ENCODE assay signal across 14 cellular contexts in the genomic region with DNA sequence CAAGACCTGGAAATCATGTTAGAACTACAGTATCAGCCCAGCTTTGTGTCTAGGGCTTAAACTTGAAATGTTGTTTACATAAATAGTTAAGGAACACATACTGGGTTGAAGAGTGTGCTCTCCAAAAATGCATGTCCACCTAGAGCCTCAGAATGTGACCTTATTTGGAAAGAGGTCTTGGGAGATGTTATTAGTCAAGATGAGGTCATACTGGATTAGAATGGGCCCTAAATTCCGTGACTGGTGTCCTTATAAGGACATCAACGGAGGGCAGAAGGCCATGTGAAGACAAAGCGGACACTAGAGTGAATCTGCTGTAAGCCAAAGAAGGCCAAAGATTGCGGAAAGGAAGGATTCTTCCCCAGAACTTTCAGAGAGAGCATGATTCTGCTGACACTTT.
DNase-seq lines count a peak whose midpoint lies in the region; ATAC-seq, FAIRE-seq and TF ChIP-seq lines count a peak whose summit lies in the region.
"Had no signal": no experiment of that assay in that cellular context is flagged by ENCODE, and none has a peak within 500 bp of the region (broad histone marks: within the 10 kb centered on the region; RNA-seq: fewer than 3 reads in every experiment).

No MANE protein-coding gene starts in this region.

- H3K27ac Mint-ChIP-seq in activated T-helper 17 cell treated with anti-CD3 and anti-CD28 coated beads, Interleukin-2, amount 50 U/mL, for 72 hours: no peak overlapping the region
- H3K27ac Mint-ChIP-seq: CD4-positive, alpha-beta T cell had no signal

- intact Hi-C loops in esophagus squamous epithelium (cut with DNase I): loop anchor here (5.0 kb wide), 1 partner anchor 232 kb away; no protein-coding TSS in a partner anchor

- H3K4me1 ChIP-seq in esophagus squamous epithelium (peaks cover 0 to 8% (median 0%) of the 10 kb centered on the region in 3 donors), osteoblast (ENCODE audit: insufficient read depth, low read length) (peaks cover 13% of the 10 kb centered on the region)
- H3K4me1 ChIP-seq: psoas muscle had no signal

- H4K20me1 ChIP-seq in osteoblast (ENCODE audit: insufficient read depth, low read length): no peaks in the 10 kb centered on the region

- peaks cover 5% of the 10 kb centered on the region for H3K4me1 Mint-ChIP-seq in activated T-helper 17 cell treated with anti-CD3 and anti-CD28 coated beads, Interleukin-2, amount 50 U/mL, for 72 hours

- no peak overlapping the region for H3K4me2 ChIP-seq in osteoblast (ENCODE audit: insufficient read depth, low read length)

- TF ChIP-seq CTCF in esophagus squamous epithelium (IDR thresholded peaks at IDR 0.05) (no peak), osteoblast (IDR thresholded peaks at IDR 0.05; ENCODE audit: extremely low read depth, low read depth, low read length) (no peak)

- H3K79me2 ChIP-seq in osteoblast (ENCODE audit: insufficient read depth, low read length): no peaks in the 10 kb centered on the region

- no peak for TF ChIP-seq POLR2A in esophagus squamous epithelium (IDR thresholded peaks at IDR 0.05)

- H3K27ac ChIP-seq in esophagus squamous epithelium (peak overlapping the region in 3 of 4 donors; percentile 9 to 51 (median 11)), osteoblast (ENCODE audit: low read depth, low read length) (peak overlapping the region; percentile 43)
- H3K27ac ChIP-seq: psoas muscle had no signal

- H3K36me3 ChIP-seq in esophagus squamous epithelium: no peaks in the 10 kb centered on the region
- H3K36me3 ChIP-seq in osteoblast (ENCODE audit: insufficient read depth, low read length): no peaks in the 10 kb centered on the region
- H3K36me3 ChIP-seq: MG63 had no signal

- H3K27me3 Mint-ChIP-seq in activated T-helper 17 cell treated with anti-CD3 and anti-CD28 coated beads, Interleukin-2, amount 50 U/mL, for 72 hours: no peaks in the 10 kb centered on the region
- H3K27me3 Mint-ChIP-seq: CD4-positive, alpha-beta T cell had no signal

- H3K9me3 ChIP-seq in esophagus squamous epithelium (no peaks in the 10 kb centered on the region), osteoblast (ENCODE audit: low read depth, low read length) (no peaks in the 10 kb centered on the region)
- H3K9me3 ChIP-seq: MG63, psoas muscle had no signal

- no peak for FAIRE-seq in RCC 7860 (lab: Jason Lieb, UNC)

- H3K27me3 ChIP-seq in esophagus squamous epithelium (no peaks in the 10 kb centered on the region), osteoblast (ENCODE audit: insufficient read depth, low read length) (no peaks in the 10 kb centered on the region)
- H3K27me3 ChIP-seq: MG63 had no signal

- ATAC-seq in activated T-helper 17 cell treated with anti-CD3 and anti-CD28 coated beads, Interleukin-2, amount 50 U/mL, for 72 hours (replicated peaks): no peak
- ATAC-seq: psoas muscle had no signal

- 66 to 71% methylated on average over 4 of the region's 4 CpGs for WGBS in esophagus squamous epithelium, 2 donors

- no peaks in the 10 kb centered on the region for H3K36me3 Mint-ChIP-seq in activated T-helper 17 cell treated with anti-CD3 and anti-CD28 coated beads, Interleukin-2, amount 50 U/mL, for 72 hours (ENCODE audit: low read depth)

- no peak overlapping the region for H3K4me3 ChIP-seq in esophagus squamous epithelium
- no peak overlapping the region for H3K4me3 ChIP-seq in osteoblast (ENCODE audit: insufficient read depth, low read length)
- H3K4me3 ChIP-seq: MG63, psoas muscle had no signal

- H2AFZ ChIP-seq in osteoblast (ENCODE audit: low read length): peak overlapping the region; percentile 55

- H3K4me3 Mint-ChIP-seq in activated T-helper 17 cell treated with anti-CD3 and anti-CD28 coated beads, Interleukin-2, amount 50 U/mL, for 72 hours: no peak overlapping the region
- H3K4me3 Mint-ChIP-seq: CD4-positive, alpha-beta T cell; T-helper 17 cell had no signal

- DNase-seq in GM04504 (ENCODE audit: low read depth) (peak; percentile 8), RCC 7860 (ENCODE audit: low spot score) (peak; percentile 34), esophagus squamous epithelium (lab: John Stamatoyannopoulos, UW) (no peak), osteoblast (ENCODE audit: insufficient read length, low spot score, missing footprints) (peak; percentile 87), NCI-H1105 (lab: John Stamatoyannopoulos, UW) (no peak), SHP77 treated with DMSO at 0.1 percent for 48 hours (lab: John Stamatoyannopoulos, UW) (no peak), activated gamma-delta T cell treated with Interleukin-2 at 50 U/mL for 16 hours (no peak)
- DNase-seq: activated CD4-positive, alpha-beta T cell treated with anti-CD3 and anti-CD28 coated beads, Interleukin-2, amount 50 U/mL, for 48 hours; CD4-positive, alpha-beta T cell; MG63; NCI-H2107; psoas muscle; T-helper 17 cell had no signal

- H3K9me3 Mint-ChIP-seq in activated T-helper 17 cell treated with anti-CD3 and anti-CD28 coated beads, Interleukin-2, amount 50 U/mL, for 72 hours: no peaks in the 10 kb centered on the region
- H3K9me3 Mint-ChIP-seq: CD4-positive, alpha-beta T cell had no signal

Comparison
In these comparisons a context has a peak if more than half of its experiments do, and no peak if none do; other contexts are left out.
1. DNase-seq: peak in GM04504 (single experiment), RCC 7860 (single experiment) and osteoblast (single experiment); none in esophagus squamous epithelium (single experiment), NCI-H1105 (single experiment), SHP77 treated with DMSO at 0.1 percent for 48 hours (single experiment) and activated gamma-delta T cell treated with Interleukin-2 at 50 U/mL for 16 hours (single experiment).